ENCODE assay signal across 1 cellular context in genomic region chr3:172579753-172580152, GRCh38. TPM values are rescaled to one million over a fixed set of nuclear protein-coding genes. Genes with fewer than 3 reads are reported as not detected.
"Had no signal": no experiment of that assay in that cellular context is flagged by ENCODE, and none has a peak within 500 bp of the region (broad histone marks: within the 10 kb centered on the region; RNA-seq: fewer than 3 reads in every experiment).

No MANE protein-coding gene starts in this region.

RNA-seq across cellular contexts. Expression of gene TNFSF10, which starts 56.5 kb away (rescaled TPM):
- total RNA-seq: SK-MEL-5 had no signal
